1 cellular context compared by ENCODE assay signal in genomic region chr14:101706509-101707284, GRCh38.
TF ChIP-seq lines count a peak whose summit lies in the region.

No MANE protein-coding gene starts in this region.

TF ChIP-seq in HepG2, 621 proteins besides CTCF, POLR2A, EP300 and RAD21 (continued from another document and continues in another):
- no peak for TF ChIP-seq ZNF691 (CRISPR knock-in tag; IDR thresholded peaks at IDR 0.05; ENCODE audit: borderline replicate concordance, low read depth)
- TF ChIP-seq SCMH1 (CRISPR knock-in tag; IDR thresholded peaks at IDR 0.05; ENCODE audit: borderline replicate concordance): no peak
- TF ChIP-seq CEBPB (IDR thresholded peaks at IDR 0.05; ENCODE audit: borderline replicate concordance, low read depth, low read length): no peak
- TF ChIP-seq ZNF142 (CRISPR knock-in tag; IDR thresholded peaks at IDR 0.05): no peak
- TF ChIP-seq ARNTL (CRISPR knock-in tag; IDR thresholded peaks at IDR 0.05): 0 out of 2 replicates have a peak, but pooled peaks have one; percentile 2
- no peak; the same call in 1 of the 2 replicates for TF ChIP-seq WIZ (CRISPR knock-in tag; IDR thresholded peaks at IDR 0.05)
- 0 out of 2 replicates have a peak, but pooled peaks have one; percentile 17 for TF ChIP-seq ZNF121 (CRISPR knock-in tag; IDR thresholded peaks at IDR 0.05)
- TF ChIP-seq ZNF557 (CRISPR knock-in tag; IDR thresholded peaks at IDR 0.05): no peak
- no peak for TF ChIP-seq ZNF207 (IDR thresholded peaks at IDR 0.05; ENCODE audit: borderline replicate concordance)
- no peak for TF ChIP-seq BRD4 (CRISPR knock-in tag; IDR thresholded peaks at IDR 0.05)
- no peak for TF ChIP-seq ZNF792 (CRISPR knock-in tag; IDR thresholded peaks at IDR 0.05)
- TF ChIP-seq ZFP41 (CRISPR knock-in tag; IDR thresholded peaks at IDR 0.05; ENCODE audit: borderline replicate concordance): no peak
- no peak for TF ChIP-seq POLR2G (IDR thresholded peaks at IDR 0.05; ENCODE audit: low read depth, low read length)
- TF ChIP-seq ZBTB38 (CRISPR knock-in tag; IDR thresholded peaks at IDR 0.05): no peak
- no peak for TF ChIP-seq SNRNP70 (IDR thresholded peaks at IDR 0.05; ENCODE audit: low read depth, low read length)
- TF ChIP-seq MTERF4 (CRISPR knock-in tag; IDR thresholded peaks at IDR 0.05): no peak
- 0 out of 2 replicates have a peak, but pooled peaks have one; percentile 16 for TF ChIP-seq PPARG (CRISPR knock-in tag; conservative IDR thresholded peaks at IDR 0.05)
- TF ChIP-seq ZNF362 (CRISPR knock-in tag; IDR thresholded peaks at IDR 0.05; ENCODE audit: borderline replicate concordance): no peak
- TF ChIP-seq MXI1 (IDR thresholded peaks at IDR 0.05; ENCODE audit: borderline replicate concordance, low read depth, low read length): peak; percentile 42; the same call in 1 of the 3 replicates
- TF ChIP-seq ELK4 (CRISPR knock-in tag; IDR thresholded peaks at IDR 0.05; ENCODE audit: borderline replicate concordance): no peak
- no peak for TF ChIP-seq CENPT (CRISPR knock-in tag; IDR thresholded peaks at IDR 0.05; ENCODE audit: low read depth)
- no peak for TF ChIP-seq SP4 (CRISPR knock-in tag; IDR thresholded peaks at IDR 0.05)
- no peak; the same call in 1 of the 2 replicates for TF ChIP-seq JUNB (CRISPR knock-in tag; IDR thresholded peaks at IDR 0.05; ENCODE audit: borderline replicate concordance)
- TF ChIP-seq ZNF614 (CRISPR knock-in tag; IDR thresholded peaks at IDR 0.05; ENCODE audit: borderline replicate concordance): no peak
- TF ChIP-seq HBP1 (CRISPR knock-in tag; IDR thresholded peaks at IDR 0.05; ENCODE audit: low read depth): no peak
- TF ChIP-seq SUZ12 (IDR thresholded peaks at IDR 0.05; ENCODE audit: low read depth, low read length): no peak
- TF ChIP-seq SETDB1 (CRISPR knock-in tag; IDR thresholded peaks at IDR 0.05; ENCODE audit: borderline replicate concordance): no peak
- TF ChIP-seq SAFB2 (CRISPR knock-in tag; IDR thresholded peaks at IDR 0.05; ENCODE audit: borderline replicate concordance, low read depth): peak; percentile 78; the same call in 1 of the 2 replicates
- TF ChIP-seq ZNF773 (CRISPR knock-in tag; IDR thresholded peaks at IDR 0.05; ENCODE audit: borderline replicate concordance): no peak
- TF ChIP-seq ZNF556 (CRISPR knock-in tag; IDR thresholded peaks at IDR 0.05; ENCODE audit: borderline replicate concordance): no peak
- TF ChIP-seq ZSCAN25 (CRISPR knock-in tag; IDR thresholded peaks at IDR 0.05): no peak
- no peak for TF ChIP-seq ZNF432 (CRISPR knock-in tag; IDR thresholded peaks at IDR 0.05; ENCODE audit: borderline replicate concordance)
- TF ChIP-seq KLF12 (CRISPR knock-in tag; IDR thresholded peaks at IDR 0.05; ENCODE audit: borderline replicate concordance): no peak
- TF ChIP-seq REL (CRISPR knock-in tag; conservative IDR thresholded peaks at IDR 0.05): no peak
- TF ChIP-seq KAT2B (IDR thresholded peaks at IDR 0.05; ENCODE audit: borderline replicate concordance, low read depth, low read length): no peak
- TF ChIP-seq KAT8 (CRISPR knock-in tag; IDR thresholded peaks at IDR 0.05): no peak
- TF ChIP-seq TFAP4 (IDR thresholded peaks at IDR 0.05; ENCODE audit: borderline replicate concordance, low read depth): no peak
- no peak for TF ChIP-seq ZNF629 (CRISPR knock-in tag; conservative IDR thresholded peaks at IDR 0.05)
- no peak for TF ChIP-seq ZNF570 (CRISPR knock-in tag; IDR thresholded peaks at IDR 0.05; ENCODE audit: borderline replicate concordance)
- no peak for TF ChIP-seq SNAPC2 (CRISPR knock-in tag; IDR thresholded peaks at IDR 0.05)
- no peak for TF ChIP-seq NFRKB (IDR thresholded peaks at IDR 0.05)
- TF ChIP-seq KDM5A (IDR thresholded peaks at IDR 0.05; ENCODE audit: borderline replicate concordance, low read length): no peak
- no peak for TF ChIP-seq TCF7 (IDR thresholded peaks at IDR 0.05; ENCODE audit: low read depth)
- peak; percentile 74; the same call in 1 of the 2 replicates for TF ChIP-seq ZNF451 (CRISPR knock-in tag; IDR thresholded peaks at IDR 0.05)
- no peak for TF ChIP-seq ZNF770 (CRISPR knock-in tag; IDR thresholded peaks at IDR 0.05)
- TF ChIP-seq TBP (CRISPR knock-in tag; IDR thresholded peaks at IDR 0.05): no peak
- no peak for TF ChIP-seq PHB2 (IDR thresholded peaks at IDR 0.05; ENCODE audit: partially characterized antibody)
- no peak for TF ChIP-seq BATF2 (CRISPR knock-in tag; IDR thresholded peaks at IDR 0.05)
- peak; percentile 26; the same call in 1 of the 2 replicates for TF ChIP-seq ZBTB4 (CRISPR knock-in tag; IDR thresholded peaks at IDR 0.05; ENCODE audit: borderline replicate concordance)
- no peak; the same call in 1 of the 2 replicates for TF ChIP-seq TARDBP (CRISPR knock-in tag; IDR thresholded peaks at IDR 0.05)
